8 cellular contexts compared by ENCODE assay signal in genomic region chr14:30558675-30559555, GRCh38. TPM values are rescaled to one million over a fixed set of nuclear protein-coding genes. Genes with fewer than 3 reads are reported as not detected.
A peak's percentile ranks its signal among the peaks of the same experiment; 100 is the strongest.
DNase-seq lines count a peak whose midpoint lies in the region; ATAC-seq and TF ChIP-seq lines count a peak whose summit lies in the region.

TSS of gene G2E3 (plus strand) at chr14:30559158. CDS start at chr14:30581080, 21,922 bp downstream.

- no peaks in the 10 kb centered on the region for H3F3A ChIP-seq in PC-3 (ENCODE audit: low read length, unreplicated experiment)

- WGBS in esophagus muscularis mucosa = 1% methylated on average over 61 of the region's 62 CpGs

- H2AFZ ChIP-seq in PC-3 (ENCODE audit: low read length) = peak within 1 kb of the TSS; percentile 87

- H3K4me1 Mint-ChIP-seq in IgD-negative memory B cell = peaks cover 21 to 31% (median 21%) of the 10 kb centered on the region in 3 donors

- peaks cover 49% of the 10 kb centered on the region for H3K79me2 ChIP-seq in PC-3 (ENCODE audit: low read length)

- no peak for TF ChIP-seq EP300 in esophagus muscularis mucosa (IDR thresholded peaks at IDR 0.05)

- TSS peak; percentile 68 for BruUV-seq in PC-3 (replicated peaks; lab: Mats Ljungman, UMichigan)

- ATAC-seq in GM21576 (IDR thresholded peaks at IDR 0.05; ENCODE audit: unreplicated experiment) (peak; percentile 98), PC-3 (peak; percentile 95)

- DNase-seq in DMS153 (lab: John Stamatoyannopoulos, UW) = peak; percentile 81
- peak; percentile 93 for DNase-seq in PC-3
- peak; percentile 94 to 96 for DNase-seq in activated T-cell treated with anti-CD3 and anti-CD28 coated beads, Interleukin-2, amount 50 U/mL, for 48 hours
- peak; percentile 97 for DNase-seq in esophagus muscularis mucosa (ENCODE audit: extremely low spot score)
- DNase-seq in myocyte (ENCODE audit: low read depth) = peak; percentile 91
- peak; percentile 73 to 83 for DNase-seq in stimulated activated CD8-positive, alpha-beta memory T cell treated with anti-CD3 and anti-CD28 coated beads, Interleukin-7, amount 100 ng/mL, for 48 hours (ENCODE audit: extremely low read depth in 1 of 2, low read depth in 1 of 2)

- peak within 1 kb of the TSS; percentile 87 for H3K4me2 ChIP-seq in PC-3 (ENCODE audit: low read length)

- TF ChIP-seq CTCF in PC-3 (conservative IDR thresholded peaks at IDR 0.05; ENCODE audit: low read depth, low read length) = no peak
- no peak for TF ChIP-seq CTCF in esophagus muscularis mucosa (IDR thresholded peaks at IDR 0.05)

- H3K36me3 ChIP-seq in PC-3 (ENCODE audit: low read depth, low read length) (peaks cover 5% of the 10 kb centered on the region; the same call in 1 of the 2 replicates), esophagus muscularis mucosa (no peaks in the 10 kb centered on the region)

- peak within 1 kb of the TSS; percentile 88 for H3K9ac ChIP-seq in PC-3 (ENCODE audit: low read length)

- CTCF ChIA-PET in PC-3 (lab: Charles Lee) = no interaction called here

- H3K27ac ChIP-seq in PC-3 (ENCODE audit: low read length) (peak within 1 kb of the TSS; percentile 72), esophagus muscularis mucosa (replicated peaks in 1 of 4) (peak within 1 kb of the TSS; percentile 77 to 89 (median 81))

- no peaks in the 10 kb centered on the region for H3K9me2 ChIP-seq in PC-3 (replicated peaks; ENCODE audit: low read length)

- H3K27ac Mint-ChIP-seq in IgD-negative memory B cell = peak within 1 kb of the TSS; percentile 76 to 99 (median 98)

- TF ChIP-seq POLR2A in esophagus muscularis mucosa (IDR thresholded peaks at IDR 0.05; ENCODE audit: low read depth) = no peak

- H3K36me3 Mint-ChIP-seq in IgD-negative memory B cell = no peaks in the 10 kb centered on the region

- no peaks in the 10 kb centered on the region for H3K9me3 Mint-ChIP-seq in IgD-negative memory B cell

- H3K4me1 ChIP-seq in PC-3 (ENCODE audit: insufficient read depth, low read length) (peaks cover 28% of the 10 kb centered on the region), esophagus muscularis mucosa (peaks cover 6 to 24% (median 22%) of the 10 kb centered on the region in 4 donors)

- H4K20me1 ChIP-seq in PC-3 (ENCODE audit: low read length) = peaks cover 17% of the 10 kb centered on the region

- H3K4me3 ChIP-seq in PC-3 (ENCODE audit: low read length) = peak within 1 kb of the TSS; percentile 96
- peak within 1 kb of the TSS; percentile 72 to 87 (median 76) for H3K4me3 ChIP-seq in esophagus muscularis mucosa

- peak within 1 kb of the TSS; percentile 96 to 100 (median 100) for H3K4me3 Mint-ChIP-seq in IgD-negative memory B cell

- no peaks in the 10 kb centered on the region for H3K9me3 ChIP-seq in PC-3 (ENCODE audit: low read length)
- no peaks in the 10 kb centered on the region for H3K9me3 ChIP-seq in esophagus muscularis mucosa

- H3K27me3 Mint-ChIP-seq in IgD-negative memory B cell = no peaks in the 10 kb centered on the region

- intact Hi-C loops in PC-3 (cut with micrococcal nuclease) (no loop called here), esophagus muscularis mucosa (cut with DNase I) (no loop called here)

- POLR2A ChIA-PET in PC-3 (lab: Charles Lee; ENCODE audit: unreplicated experiment) = no interaction called here

- H3K27me3 ChIP-seq in PC-3 (ENCODE audit: low read length) = no peaks in the 10 kb centered on the region
- H3K27me3 ChIP-seq in esophagus muscularis mucosa = no peaks in the 10 kb centered on the region

RNA-seq across cellular contexts. Expression of gene G2E3, which starts in this region (rescaled TPM):
- polyA plus RNA-seq in IgD-negative memory B cell = 20.4 TPM
- total RNA-seq in PC-3 (2014; rRNA removed) (27.8 and 32.8 TPM in 2 replicates), esophagus muscularis mucosa (1 to 10 TPM; 6.7 to 10.0 (median 8.9) TPM), myocyte (12.3 and 13.2 TPM in 2 replicates)
- polyA plus RNA-seq in myocyte (2012) = 3.4 TPM

Comparison
In these comparisons a context has a peak if more than half of its experiments do, and no peak if none do; other contexts are left out.
1. Peak in every context shown above with its lines: DNase-seq, ATAC-seq, H3K4me3 ChIP-seq and H3K27ac ChIP-seq.